29 cellular contexts compared by ENCODE assay signal in genomic region chr4:41981456-41981855, GRCh38. TPM values are rescaled to one million over a fixed set of nuclear protein-coding genes. Genes with fewer than 3 reads are reported as not detected.
"Had no signal": no experiment of that assay in that cellular context is flagged by ENCODE, and none has a peak within 500 bp of the region (broad histone marks: within the 10 kb centered on the region; RNA-seq: fewer than 3 reads in every experiment).

DCAF4L1 (plus strand) TSS chr4:41981756; CDS start chr4:41981793, 37 bp downstream.

- DNase-seq: hippocampal formation; immature natural killer cell; kidney; left colon; left lung; lower lobe of right lung; mammary epithelial cell; mesenchymal stem cell; naive B cell; natural killer cell; nephron progenitor cell; nucleus accumbens; psoas muscle; right lobe of liver; stimulated activated CD4-positive, alpha-beta T cell treated with anti-CD3 and anti-CD28 coated beads, Interleukin-1b, Interleukin-23, amount 100 ng/mL, for 48 hours; stimulated activated CD4-positive, alpha-beta T cell treated with anti-CD3 and anti-CD28 coated beads, Interleukin-2, amount 100 ng/mL, for 48 hours; stimulated activated CD4-positive, alpha-beta T cell treated with anti-CD3 and anti-CD28 coated beads, Interleukin-4, amount 100 ng/mL, for 4 hours; stimulated activated CD8-positive, alpha-beta memory T cell treated with anti-CD3 and anti-CD28 coated beads, Interleukin-4, amount 100 ng/mL, for 48 hours; stimulated activated naive CD8-positive, alpha-beta T cell treated with anti-CD3 and anti-CD28 coated beads, Interleukin-15, Interleukin-2, amounts not matched to agents 100 U/mL and 50 U/mL, for 24 hours; stomach; tibial artery; trophoblast cell; upper lobe of right lung had no signal

- H2AFZ ChIP-seq: parathyroid adenoma had no signal

- H3K79me2 ChIP-seq: parathyroid adenoma had no signal

- H3K36me3 Mint-ChIP-seq: mesothelial cell of epicardium, naive B cell, natural killer cell had no signal

- H3K36me3 ChIP-seq: left lung, lower lobe of right lung, right lobe of liver, stomach, thoracic aorta, tibial artery, upper lobe of right lung had no signal

- H3K27me3 ChIP-seq: left lung, right lobe of liver, stomach, tibial artery, upper lobe of right lung had no signal

- H3K9ac ChIP-seq: parathyroid adenoma had no signal

- H3K4me1 Mint-ChIP-seq: immature natural killer cell; mesothelial cell of epicardium; naive B cell; natural killer cell; nephron progenitor cell; stimulated activated memory B cell treated with anti-CD40 and anti-IgM and Interleukin-4, amounts not matched to agents 10 μg/mL and 1 μg/mL and 100 μg/mL, for 72 hours had no signal

- H3K4me3 Mint-ChIP-seq: immature natural killer cell; mesothelial cell of epicardium; naive B cell; natural killer cell; nephron progenitor cell; stimulated activated memory B cell treated with anti-CD40 and anti-IgM and Interleukin-4, amounts not matched to agents 10 μg/mL and 1 μg/mL and 100 μg/mL, for 72 hours had no signal

- H3K4me1 ChIP-seq: left lung, lower lobe of right lung, parathyroid adenoma, psoas muscle, stomach, tibial artery, upper lobe of right lung had no signal

- H3K27ac ChIP-seq: left lung, lower lobe of right lung, parathyroid adenoma, psoas muscle, right lobe of liver, stomach, thoracic aorta, tibial artery, upper lobe of right lung had no signal

- H3K27ac Mint-ChIP-seq: immature natural killer cell; mesothelial cell of epicardium; natural killer cell; nephron progenitor cell; stimulated activated memory B cell treated with anti-CD40 and anti-IgM and Interleukin-4, amounts not matched to agents 10 μg/mL and 1 μg/mL and 100 μg/mL, for 72 hours had no signal

- ATAC-seq: left colon; left lung; lower lobe of right lung; natural killer cell; psoas muscle; right lobe of liver; stimulated activated memory B cell treated with anti-CD40 and anti-IgM and Interleukin-4, amounts not matched to agents 10 μg/mL and 1 μg/mL and 100 μg/mL, for 72 hours; stimulated activated naive CD8-positive, alpha-beta T cell treated with anti-CD3 and anti-CD28 coated beads, Interleukin-15, Interleukin-2, amounts not matched to agents 100 U/mL and 50 U/mL, for 24 hours; upper lobe of right lung had no signal

- H3K9me3 Mint-ChIP-seq: immature natural killer cell; mesothelial cell of epicardium; naive B cell; natural killer cell; nephron progenitor cell; stimulated activated memory B cell treated with anti-CD40 and anti-IgM and Interleukin-4, amounts not matched to agents 10 μg/mL and 1 μg/mL and 100 μg/mL, for 72 hours had no signal

- H3K4me3 ChIP-seq: left lung, lower lobe of right lung, psoas muscle, right lobe of liver, smooth muscle cell, stomach, thoracic aorta, tibial artery, upper lobe of right lung had no signal

- H3K9me3 ChIP-seq: lower lobe of right lung, psoas muscle, right lobe of liver, stomach, thoracic aorta, tibial artery, upper lobe of right lung had no signal

- H3K4me2 ChIP-seq: smooth muscle cell had no signal

RNA-seq across cellular contexts. Expression of gene DCAF4L1, which starts in this region (rescaled TPM):
- total RNA-seq: osteocyte, stomach had no signal
